Comparison of ENCODE assay signal across 8 cellular contexts in the genomic region with DNA sequence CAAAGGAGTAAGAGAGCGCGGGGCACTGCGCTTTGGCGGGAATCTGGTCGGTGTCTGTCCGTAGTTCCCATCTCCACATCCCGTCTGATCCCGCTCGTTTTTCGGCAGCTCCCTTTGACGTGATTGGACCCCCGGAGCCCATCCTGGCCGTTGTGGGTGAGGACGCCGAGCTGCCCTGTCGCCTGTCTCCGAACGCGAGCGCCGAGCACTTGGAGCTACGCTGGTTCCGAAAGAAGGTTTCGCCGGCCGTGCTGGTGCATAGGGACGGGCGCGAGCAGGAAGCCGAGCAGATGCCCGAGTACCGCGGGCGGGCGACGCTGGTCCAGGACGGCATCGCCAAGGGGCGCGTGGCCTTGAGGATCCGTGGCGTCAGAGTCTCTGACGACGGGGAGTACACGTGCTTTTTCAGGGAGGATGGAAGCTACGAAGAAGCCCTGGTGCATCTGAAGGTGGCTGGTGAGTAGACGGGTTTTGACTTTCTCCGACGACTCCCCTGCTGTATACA. TPM values are rescaled to one million over a fixed set of nuclear protein-coding genes. Genes with fewer than 3 reads are reported as not detected.
DNase-seq lines count a peak whose midpoint lies in the region; ATAC-seq, FAIRE-seq and TF ChIP-seq lines count a peak whose summit lies in the region.
"Had no signal": no experiment of that assay in that cellular context is flagged by ENCODE, and none has a peak within 500 bp of the region (broad histone marks: within the 10 kb centered on the region; RNA-seq: fewer than 3 reads in every experiment).

No MANE protein-coding gene starts in this region.

- POLR2A ChIA-PET in endothelial cell of umbilical vein (lab: Charles Lee), result no interaction called here

- peaks cover 49 to 52% of the 10 kb centered on the region in 2 experiments for H3K27me3 ChIP-seq in endothelial cell of umbilical vein (ENCODE audit: control insufficient read depth in 2 of 2, insufficient read depth in 2 of 2, low read length in 2 of 2)
- peaks cover 38% of the 10 kb centered on the region for H3K27me3 ChIP-seq in transverse colon

- H3K27ac ChIP-seq in endothelial cell of umbilical vein (ENCODE audit: insufficient read depth, low read depth, low read length), result no peak overlapping the region
- no peak overlapping the region for H3K27ac ChIP-seq in transverse colon

- in situ Hi-C loops in transverse colon (cut with MboI; ENCODE audit: low pct_ligation_motif_present in 1 of 4, low pct_unique_long_range_greater_than_20kb in 1 of 4, low sequenced_read_pairs in 3 of 4), result no loop called here

- no peak for TF ChIP-seq EP300 in transverse colon (IDR thresholded peaks at IDR 0.05; ENCODE audit: low read depth)

- H3K27ac Mint-ChIP-seq in natural killer cell, result no peak overlapping the region

- 0 to 12% methylated on average over 2 to 49 of the region's 49 CpGs for WGBS in transverse colon (ENCODE audit: low coverage in 1 of 2), 2 donors

- no peak overlapping the region for H3K9ac ChIP-seq in endothelial cell of umbilical vein (replicated peaks; ENCODE audit: extremely low read depth, insufficient read depth, low read length)

- H3K9me3 Mint-ChIP-seq in natural killer cell, result no peaks in the 10 kb centered on the region

- H2AFZ ChIP-seq in endothelial cell of umbilical vein (ENCODE audit: low read depth, low read length), result peak overlapping the region; percentile 32

- H3K79me2 ChIP-seq in endothelial cell of umbilical vein (ENCODE audit: control insufficient read depth, insufficient read depth, low read length), result no peaks in the 10 kb centered on the region

- H3K27me3 Mint-ChIP-seq in natural killer cell (ENCODE audit: low read depth in 2 of 2), result peaks cover 38 to 43% of the 10 kb centered on the region in 2 donors

- peak; percentile 33 for FAIRE-seq in endothelial cell of umbilical vein (lab: Jason Lieb, UNC)

- H3K36me3 ChIP-seq in endothelial cell of umbilical vein (ENCODE audit: control insufficient read depth in 2 of 2, extremely low read depth in 1 of 2, insufficient read depth in 2 of 2, low read length in 2 of 2), result no peaks in the 10 kb centered on the region
- H3K36me3 ChIP-seq in transverse colon, result no peaks in the 10 kb centered on the region

- peak overlapping the region in 2 of 3 experiments; percentile 0 to 13 for H3K4me3 ChIP-seq in endothelial cell of umbilical vein (replicated peaks in 1 of 3; ENCODE audit: insufficient read depth in 1 of 3, low read depth in 1 of 3, low read length in 3 of 3)
- peak overlapping the region in 3 of 4 donors; percentile 6 to 38 (median 24) for H3K4me3 ChIP-seq in transverse colon

- H3K4me2 ChIP-seq in endothelial cell of umbilical vein (ENCODE audit: insufficient read depth, low read length), result peak overlapping the region; percentile 59

- TF ChIP-seq POLR2A in endothelial cell of umbilical vein (IDR thresholded peaks at IDR 0.05; ENCODE audit: low read depth, low read length) (no peak), transverse colon (IDR thresholded peaks at IDR 0.05) (no peak)

- H3K4me3 Mint-ChIP-seq in natural killer cell, result peak overlapping the region; percentile 86

- H3K4me1 ChIP-seq in endothelial cell of umbilical vein (ENCODE audit: control insufficient read depth, extremely low read depth, insufficient read depth, low read length), result peaks cover 5% of the 10 kb centered on the region
- H3K4me1 ChIP-seq in transverse colon, result peaks cover 5 to 13% (median 11%) of the 10 kb centered on the region in 4 donors

- BruUV-seq in endothelial cell of umbilical vein (replicated peaks; lab: Mats Ljungman, UMichigan), result no TSS peak

- CTCF ChIA-PET in endothelial cell of umbilical vein (lab: Charles Lee), result interaction anchor here (1.1 to 2.2 kb wide), 3 partner anchors 9 to 160 kb away, joined by 5 to 7 read pairs (median 5); no protein-coding TSS in a partner anchor

- dilution Hi-C loops in endothelial cell of umbilical vein (cut with MboI; ENCODE audit: extremely low pct_ligation_motif_present, low sequenced_read_pairs), result no loop called here

- no peaks in the 10 kb centered on the region for H3K36me3 Mint-ChIP-seq in natural killer cell

- H3K4me1 Mint-ChIP-seq in natural killer cell, result peaks cover 11% of the 10 kb centered on the region in 2 donors

- no peaks in the 10 kb centered on the region for H3K9me1 ChIP-seq in endothelial cell of umbilical vein (replicated peaks; ENCODE audit: control insufficient read depth, extremely low read depth, insufficient read depth, low read length)

- intact Hi-C loops in endothelial cell of umbilical vein (cut with micrococcal nuclease), result no loop called here
- intact Hi-C loops in natural killer cell (cut with micrococcal nuclease), result no loop called here
- intact Hi-C loops in transverse colon (cut with DNase I; ENCODE audit: low total_unique reads), result no loop called here

- no peak for TF ChIP-seq CTCF in endothelial cell of umbilical vein (IDR thresholded peaks at IDR 0.05; ENCODE audit: extremely low read depth in 1 of 2, insufficient read depth in 1 of 2, low read depth in 1 of 2, low read length in 2 of 2)
- TF ChIP-seq CTCF in natural killer cell (IDR thresholded peaks at IDR 0.05), result no peak
- TF ChIP-seq CTCF in transverse colon (IDR thresholded peaks at IDR 0.05), result no peak

- ATAC-seq in HG02852 (IDR thresholded peaks at IDR 0.05; ENCODE audit: unreplicated experiment), result peak; percentile 41
- peak; percentile 73 to 90 (median 90) for ATAC-seq in natural killer cell
- ATAC-seq in GM19452 (IDR thresholded peaks at IDR 0.05; ENCODE audit: unreplicated experiment), result no peak

- H3K9me3 ChIP-seq in endothelial cell of umbilical vein (replicated peaks; ENCODE audit: control insufficient read depth, insufficient read depth, low read length) (no peaks in the 10 kb centered on the region), transverse colon (no peaks in the 10 kb centered on the region)

- DNase-seq in activated CD4-positive, alpha-beta T cell treated with anti-CD3 and anti-CD28 coated beads, Interleukin-2, amount 50 U/mL, for 48 hours, result peak; percentile 33 to 44
- DNase-seq in endothelial cell of umbilical vein (ENCODE audit: low read depth, low spot score) (peak; percentile 8), natural killer cell (peak; percentile 26), transverse colon (peak; percentile 33), SK-N-DZ (ENCODE audit: low spot score) (no peak)

- H4K20me1 ChIP-seq in endothelial cell of umbilical vein (replicated peaks; ENCODE audit: control insufficient read depth, extremely low read depth, insufficient read depth, low read length), result no peaks in the 10 kb centered on the region

TF ChIP-seq in endothelial cell of umbilical vein, 7 proteins besides CTCF, POLR2A, EP300 and RAD21:
- TF ChIP-seq MYC (IDR thresholded peaks at IDR 0.05; ENCODE audit: low read depth, low read length) (no peak), EZH2 (IDR thresholded peaks at IDR 0.05; ENCODE audit: borderline replicate concordance, low read depth, low read length, severe bottlenecking) (peak; percentile 84)
- TF ChIP-seq, protein P1, sequence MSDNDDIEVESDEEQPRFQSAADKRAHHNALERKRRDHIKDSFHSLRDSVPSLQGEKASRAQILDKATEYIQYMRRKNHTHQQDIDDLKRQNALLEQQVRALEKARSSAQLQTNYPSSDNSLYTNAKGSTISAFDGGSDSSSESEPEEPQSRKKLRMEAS (IDR thresholded peaks at IDR 0.05; ENCODE audit: insufficient read depth, insufficient read length), result no peak

RNA-seq across cellular contexts. Expression of a gene that starts 1.4 kb away (rescaled TPM):
- total RNA-seq in endothelial cell of umbilical vein, result not detected in 2 replicates
- polyA plus RNA-seq in endothelial cell of umbilical vein, result not detected in 2 replicates
- polyA plus RNA-seq in endothelial cell of umbilical vein (2011; cell fraction: cytosol; rRNA removed), result not detected in 2 replicates
- polyA plus RNA-seq in endothelial cell of umbilical vein (2011; cell fraction: nucleus; rRNA removed), result not detected in 2 replicates
- polyA plus RNA-seq in endothelial cell of umbilical vein (2012), result not detected in 2 replicates
- polyA minus RNA-seq in endothelial cell of umbilical vein, result not detected in 2 replicates
- not detected for polyA minus RNA-seq in endothelial cell of umbilical vein (2011; cell fraction: cytosol; rRNA and poly(A)+ RNA removed)
- not detected in 2 replicates for polyA minus RNA-seq in endothelial cell of umbilical vein (2011; cell fraction: nucleus; rRNA and poly(A)+ RNA removed)
- total RNA-seq in natural killer cell, result not detected
- under 1 TPM in 1 of 4 donors, not detected in 3; 0.32 TPM for total RNA-seq in transverse colon
- 0.03 and 0.16 TPM in 2 replicates for polyA plus RNA-seq in SK-N-DZ (2014; cell fraction: cytosol; rRNA removed)
- polyA plus RNA-seq in SK-N-DZ (2014; cell fraction: nucleus; rRNA removed), result 0.17 TPM in 1 of 2 replicates, not detected in the other
- total RNA-seq: SK-MEL-5 had no signal

RNA-seq across cellular contexts. Expression of a gene that starts 36.6 kb away (rescaled TPM):
- 33.7 and 36.9 TPM in 2 replicates for total RNA-seq in endothelial cell of umbilical vein
- 12.3 and 13.1 TPM in 2 replicates for polyA plus RNA-seq in endothelial cell of umbilical vein
- polyA plus RNA-seq in endothelial cell of umbilical vein (2011; cell fraction: cytosol; rRNA removed), result 25.9 and 32.8 TPM in 2 replicates
- 14.0 and 17.9 TPM in 2 replicates for polyA plus RNA-seq in endothelial cell of umbilical vein (2011; cell fraction: nucleus; rRNA removed)
- 28.5 and 43.6 TPM in 2 replicates for polyA plus RNA-seq in endothelial cell of umbilical vein (2012)
- polyA minus RNA-seq in endothelial cell of umbilical vein, result 17.4 and 18.0 TPM in 2 replicates
- polyA minus RNA-seq in endothelial cell of umbilical vein (2011; cell fraction: cytosol; rRNA and poly(A)+ RNA removed), result 15.0 TPM
- 3.8 and 7.7 TPM in 2 replicates for polyA minus RNA-seq in endothelial cell of umbilical vein (2011; cell fraction: nucleus; rRNA and poly(A)+ RNA removed)
- 10 to 100 TPM; 55.7 to 80.6 (median 70.3) TPM for total RNA-seq in natural killer cell
- total RNA-seq in transverse colon, result 10 to 100 TPM; 20.3 to 69.6 (median 62.8) TPM
- 128 and 134 TPM in 2 replicates for polyA plus RNA-seq in SK-N-DZ (2014; cell fraction: cytosol; rRNA removed)
- 60.1 and 87.1 TPM in 2 replicates for polyA plus RNA-seq in SK-N-DZ (2014; cell fraction: nucleus; rRNA removed)

RNA-seq across cellular contexts. Expression of a gene that starts 43.8 kb away (rescaled TPM):
- total RNA-seq in endothelial cell of umbilical vein (23.4 and 25.1 TPM in 2 replicates), natural killer cell (10 to 100 TPM; 33.8 to 51.2 (median 43.3) TPM), transverse colon (10 to 100 TPM; 15.3 to 35.8 (median 20.7) TPM)
- 26.3 and 31.9 TPM in 2 replicates for polyA plus RNA-seq in endothelial cell of umbilical vein
- 29.5 and 32.1 TPM in 2 replicates for polyA plus RNA-seq in endothelial cell of umbilical vein (2011; cell fraction: cytosol; rRNA removed)
- 62.1 and 68.7 TPM in 2 replicates for polyA plus RNA-seq in endothelial cell of umbilical vein (2011; cell fraction: nucleus; rRNA removed)
- polyA plus RNA-seq in endothelial cell of umbilical vein (2012), result 21.3 and 25.6 TPM in 2 replicates
- 29.3 and 39.5 TPM in 2 replicates for polyA minus RNA-seq in endothelial cell of umbilical vein
- polyA minus RNA-seq in endothelial cell of umbilical vein (2011; cell fraction: cytosol; rRNA and poly(A)+ RNA removed), result 3.9 TPM
- 18.5 and 20.2 TPM in 2 replicates for polyA minus RNA-seq in endothelial cell of umbilical vein (2011; cell fraction: nucleus; rRNA and poly(A)+ RNA removed)
- polyA plus RNA-seq in SK-N-DZ (2014; cell fraction: cytosol; rRNA removed), result 17.2 and 17.9 TPM in 2 replicates
- 19.9 and 23.3 TPM in 2 replicates for polyA plus RNA-seq in SK-N-DZ (2014; cell fraction: nucleus; rRNA removed)
